ENCODE assay signal across 1 cellular context in genomic region chr14:24613241-24613640, GRCh38.
TF ChIP-seq lines count a peak whose summit lies in the region.

No MANE protein-coding gene starts in this region.

TF ChIP-seq in GM23338, 12 proteins besides CTCF, POLR2A, EP300 and RAD21:
- TF ChIP-seq, protein P1, sequence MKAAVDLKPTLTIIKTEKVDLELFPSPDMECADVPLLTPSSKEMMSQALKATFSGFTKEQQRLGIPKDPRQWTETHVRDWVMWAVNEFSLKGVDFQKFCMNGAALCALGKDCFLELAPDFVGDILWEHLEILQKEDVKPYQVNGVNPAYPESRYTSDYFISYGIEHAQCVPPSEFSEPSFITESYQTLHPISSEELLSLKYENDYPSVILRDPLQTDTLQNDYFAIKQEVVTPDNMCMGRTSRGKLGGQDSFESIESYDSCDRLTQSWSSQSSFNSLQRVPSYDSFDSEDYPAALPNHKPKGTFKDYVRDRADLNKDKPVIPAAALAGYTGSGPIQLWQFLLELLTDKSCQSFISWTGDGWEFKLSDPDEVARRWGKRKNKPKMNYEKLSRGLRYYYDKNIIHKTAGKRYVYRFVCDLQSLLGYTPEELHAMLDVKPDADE (IDR thresholded peaks at IDR 0.05) = no peak
- TF ChIP-seq JUNB (IDR thresholded peaks at IDR 0.05; ENCODE audit: unreplicated experiment) = no peak
- TF ChIP-seq CREB1 (CRISPR knock-in tag; IDR thresholded peaks at IDR 0.05; ENCODE audit: low read depth) = no peak
- no peak for TF ChIP-seq EZH2phosphoT487 (IDR thresholded peaks at IDR 0.05; ENCODE audit: unreplicated experiment)
- no peak for TF ChIP-seq STAT1 (IDR thresholded peaks at IDR 0.05; ENCODE audit: unreplicated experiment)
- no peak for TF ChIP-seq ZNF331 (CRISPR knock-in tag; IDR thresholded peaks at IDR 0.05; ENCODE audit: low read depth)
- TF ChIP-seq EZH2 (IDR thresholded peaks at IDR 0.05; ENCODE audit: low read depth, unreplicated experiment) = no peak
- TF ChIP-seq, protein P2, sequence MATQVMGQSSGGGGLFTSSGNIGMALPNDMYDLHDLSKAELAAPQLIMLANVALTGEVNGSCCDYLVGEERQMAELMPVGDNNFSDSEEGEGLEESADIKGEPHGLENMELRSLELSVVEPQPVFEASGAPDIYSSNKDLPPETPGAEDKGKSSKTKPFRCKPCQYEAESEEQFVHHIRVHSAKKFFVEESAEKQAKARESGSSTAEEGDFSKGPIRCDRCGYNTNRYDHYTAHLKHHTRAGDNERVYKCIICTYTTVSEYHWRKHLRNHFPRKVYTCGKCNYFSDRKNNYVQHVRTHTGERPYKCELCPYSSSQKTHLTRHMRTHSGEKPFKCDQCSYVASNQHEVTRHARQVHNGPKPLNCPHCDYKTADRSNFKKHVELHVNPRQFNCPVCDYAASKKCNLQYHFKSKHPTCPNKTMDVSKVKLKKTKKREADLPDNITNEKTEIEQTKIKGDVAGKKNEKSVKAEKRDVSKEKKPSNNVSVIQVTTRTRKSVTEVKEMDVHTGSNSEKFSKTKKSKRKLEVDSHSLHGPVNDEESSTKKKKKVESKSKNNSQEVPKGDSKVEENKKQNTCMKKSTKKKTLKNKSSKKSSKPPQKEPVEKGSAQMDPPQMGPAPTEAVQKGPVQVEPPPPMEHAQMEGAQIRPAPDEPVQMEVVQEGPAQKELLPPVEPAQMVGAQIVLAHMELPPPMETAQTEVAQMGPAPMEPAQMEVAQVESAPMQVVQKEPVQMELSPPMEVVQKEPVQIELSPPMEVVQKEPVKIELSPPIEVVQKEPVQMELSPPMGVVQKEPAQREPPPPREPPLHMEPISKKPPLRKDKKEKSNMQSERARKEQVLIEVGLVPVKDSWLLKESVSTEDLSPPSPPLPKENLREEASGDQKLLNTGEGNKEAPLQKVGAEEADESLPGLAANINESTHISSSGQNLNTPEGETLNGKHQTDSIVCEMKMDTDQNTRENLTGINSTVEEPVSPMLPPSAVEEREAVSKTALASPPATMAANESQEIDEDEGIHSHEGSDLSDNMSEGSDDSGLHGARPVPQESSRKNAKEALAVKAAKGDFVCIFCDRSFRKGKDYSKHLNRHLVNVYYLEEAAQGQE (IDR thresholded peaks at IDR 0.05; ENCODE audit: unreplicated experiment) = no peak
- TF ChIP-seq NANOG (IDR thresholded peaks at IDR 0.05; ENCODE audit: borderline replicate concordance) = no peak
- TF ChIP-seq, protein P3, sequence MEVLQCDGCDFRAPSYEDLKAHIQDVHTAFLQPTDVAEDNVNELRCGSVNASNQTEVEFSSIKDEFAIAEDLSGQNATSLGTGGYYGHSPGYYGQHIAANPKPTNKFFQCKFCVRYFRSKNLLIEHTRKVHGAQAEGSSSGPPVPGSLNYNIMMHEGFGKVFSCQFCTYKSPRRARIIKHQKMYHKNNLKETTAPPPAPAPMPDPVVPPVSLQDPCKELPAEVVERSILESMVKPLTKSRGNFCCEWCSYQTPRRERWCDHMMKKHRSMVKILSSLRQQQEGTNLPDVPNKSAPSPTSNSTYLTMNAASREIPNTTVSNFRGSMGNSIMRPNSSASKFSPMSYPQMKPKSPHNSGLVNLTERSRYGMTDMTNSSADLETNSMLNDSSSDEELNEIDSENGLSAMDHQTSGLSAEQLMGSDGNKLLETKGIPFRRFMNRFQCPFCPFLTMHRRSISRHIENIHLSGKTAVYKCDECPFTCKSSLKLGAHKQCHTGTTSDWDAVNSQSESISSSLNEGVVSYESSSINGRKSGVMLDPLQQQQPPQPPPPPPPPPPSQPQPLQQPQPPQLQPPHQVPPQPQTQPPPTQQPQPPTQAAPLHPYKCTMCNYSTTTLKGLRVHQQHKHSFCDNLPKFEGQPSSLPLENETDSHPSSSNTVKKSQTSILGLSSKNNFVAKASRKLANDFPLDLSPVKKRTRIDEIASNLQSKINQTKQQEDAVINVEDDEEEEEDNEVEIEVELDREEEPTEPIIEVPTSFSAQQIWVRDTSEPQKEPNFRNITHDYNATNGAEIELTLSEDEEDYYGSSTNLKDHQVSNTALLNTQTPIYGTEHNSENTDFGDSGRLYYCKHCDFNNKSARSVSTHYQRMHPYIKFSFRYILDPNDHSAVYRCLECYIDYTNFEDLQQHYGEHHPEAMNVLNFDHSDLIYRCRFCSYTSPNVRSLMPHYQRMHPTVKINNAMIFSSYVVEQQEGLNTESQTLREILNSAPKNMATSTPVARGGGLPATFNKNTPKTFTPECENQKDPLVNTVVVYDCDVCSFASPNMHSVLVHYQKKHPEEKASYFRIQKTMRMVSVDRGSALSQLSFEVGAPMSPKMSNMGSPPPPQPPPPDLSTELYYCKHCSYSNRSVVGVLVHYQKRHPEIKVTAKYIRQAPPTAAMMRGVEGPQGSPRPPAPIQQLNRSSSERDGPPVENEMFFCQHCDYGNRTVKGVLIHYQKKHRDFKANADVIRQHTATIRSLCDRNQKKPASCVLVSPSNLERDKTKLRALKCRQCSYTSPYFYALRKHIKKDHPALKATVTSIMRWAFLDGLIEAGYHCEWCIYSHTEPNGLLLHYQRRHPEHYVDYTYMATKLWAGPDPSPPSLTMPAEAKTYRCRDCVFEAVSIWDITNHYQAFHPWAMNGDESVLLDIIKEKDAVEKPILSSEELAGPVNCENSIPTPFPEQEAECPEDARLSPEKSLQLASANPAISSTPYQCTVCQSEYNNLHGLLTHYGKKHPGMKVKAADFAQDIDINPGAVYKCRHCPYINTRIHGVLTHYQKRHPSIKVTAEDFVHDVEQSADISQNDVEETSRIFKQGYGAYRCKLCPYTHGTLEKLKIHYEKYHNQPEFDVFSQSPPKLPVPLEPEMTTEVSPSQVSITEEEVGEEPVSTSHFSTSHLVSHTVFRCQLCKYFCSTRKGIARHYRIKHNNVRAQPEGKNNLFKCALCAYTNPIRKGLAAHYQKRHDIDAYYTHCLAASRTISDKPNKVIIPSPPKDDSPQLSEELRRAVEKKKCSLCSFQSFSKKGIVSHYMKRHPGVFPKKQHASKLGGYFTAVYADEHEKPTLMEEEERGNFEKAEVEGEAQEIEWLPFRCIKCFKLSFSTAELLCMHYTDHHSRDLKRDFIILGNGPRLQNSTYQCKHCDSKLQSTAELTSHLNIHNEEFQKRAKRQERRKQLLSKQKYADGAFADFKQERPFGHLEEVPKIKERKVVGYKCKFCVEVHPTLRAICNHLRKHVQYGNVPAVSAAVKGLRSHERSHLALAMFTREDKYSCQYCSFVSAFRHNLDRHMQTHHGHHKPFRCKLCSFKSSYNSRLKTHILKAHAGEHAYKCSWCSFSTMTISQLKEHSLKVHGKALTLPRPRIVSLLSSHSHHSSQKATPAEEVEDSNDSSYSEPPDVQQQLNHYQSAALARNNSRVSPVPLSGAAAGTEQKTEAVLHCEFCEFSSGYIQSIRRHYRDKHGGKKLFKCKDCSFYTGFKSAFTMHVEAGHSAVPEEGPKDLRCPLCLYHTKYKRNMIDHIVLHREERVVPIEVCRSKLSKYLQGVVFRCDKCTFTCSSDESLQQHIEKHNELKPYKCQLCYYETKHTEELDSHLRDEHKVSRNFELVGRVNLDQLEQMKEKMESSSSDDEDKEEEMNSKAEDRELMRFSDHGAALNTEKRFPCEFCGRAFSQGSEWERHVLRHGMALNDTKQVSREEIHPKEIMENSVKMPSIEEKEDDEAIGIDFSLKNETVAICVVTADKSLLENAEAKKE (CRISPR knock-in tag; IDR thresholded peaks at IDR 0.05) = no peak
- no peak for TF ChIP-seq POLR2AphosphoS5 (IDR thresholded peaks at IDR 0.05; ENCODE audit: low read depth)
- no peak for TF ChIP-seq ZNF114 (CRISPR knock-in tag; IDR thresholded peaks at IDR 0.05)
